In genomic region chr11:64245401-64245796, GRCh38 we compare ENCODE assay signal across 8 cellular contexts. TPM values are rescaled to one million over a fixed set of nuclear protein-coding genes. Genes with fewer than 3 reads are reported as not detected.
DNase-seq lines count a peak whose midpoint lies in the region; ATAC-seq and TF ChIP-seq lines count a peak whose summit lies in the region.

No MANE protein-coding gene starts in this region.

- peak overlapping the region; percentile 79 for H3K14ac ChIP-seq in neuronal stem cell (ENCODE audit: low read length)

- H2AFZ ChIP-seq in neuronal stem cell (ENCODE audit: low read length), result no peak overlapping the region

- peak overlapping the region; percentile 83 for H3K4me3 Mint-ChIP-seq in activated CD8-positive, alpha-beta memory T cell treated with anti-CD3 and anti-CD28 coated beads, Interleukin-2, amount 10 ng/mL, durations not matched to agents 7 days and 5 days

- no peak overlapping the region for H4K91ac ChIP-seq in neuronal stem cell (ENCODE audit: low read depth, low read length, poor library complexity)

- TF ChIP-seq CTCF in WI38 (IDR thresholded peaks at IDR 0.05; ENCODE audit: low read depth, low read length) (no peak), esophagus squamous epithelium (IDR thresholded peaks at IDR 0.05) (no peak)

- no peak for ATAC-seq in activated CD8-positive, alpha-beta memory T cell treated with anti-CD3 and anti-CD28 coated beads, Interleukin-2, amount 10 ng/mL, durations not matched to agents 7 days and 5 days
- ATAC-seq in GM18858 (IDR thresholded peaks at IDR 0.05; ENCODE audit: unreplicated experiment) (no peak), HG02642 (IDR thresholded peaks at IDR 0.05; ENCODE audit: poor library complexity, unreplicated experiment) (no peak)

- H3K27ac Mint-ChIP-seq in activated CD8-positive, alpha-beta memory T cell treated with anti-CD3 and anti-CD28 coated beads, Interleukin-2, amount 10 ng/mL, durations not matched to agents 7 days and 5 days, result peak overlapping the region; percentile 90

- H3K23ac ChIP-seq in neuronal stem cell (ENCODE audit: low read depth, low read length, poor library complexity), result peak overlapping the region; percentile 96

- H3K27me3 Mint-ChIP-seq in activated CD8-positive, alpha-beta memory T cell treated with anti-CD3 and anti-CD28 coated beads, Interleukin-2, amount 10 ng/mL, durations not matched to agents 7 days and 5 days, result no peaks in the 10 kb centered on the region

- no peak overlapping the region for H2BK15ac ChIP-seq in neuronal stem cell (ENCODE audit: low read length)

- no peaks in the 10 kb centered on the region for H3K36me3 Mint-ChIP-seq in activated CD8-positive, alpha-beta memory T cell treated with anti-CD3 and anti-CD28 coated beads, Interleukin-2, amount 10 ng/mL, durations not matched to agents 7 days and 5 days

- H3K27ac ChIP-seq in esophagus squamous epithelium, result peak overlapping the region; percentile 89 to 100 (median 92)
- H3K27ac ChIP-seq in neuronal stem cell (replicated peaks; ENCODE audit: low read length), result no peak overlapping the region

- peak overlapping the region; percentile 98 for H2AK5ac ChIP-seq in neuronal stem cell (ENCODE audit: low read depth, low read length)

- H3K9me3 ChIP-seq in esophagus squamous epithelium, result no peaks in the 10 kb centered on the region
- H3K9me3 ChIP-seq in neuronal stem cell (replicated peaks in 1 of 2; ENCODE audit: control insufficient read depth in 2 of 2, insufficient read depth in 1 of 2, low read depth in 1 of 2, low read length in 2 of 2), result no peaks in the 10 kb centered on the region

- peak overlapping the region; percentile 84 for H3K4me2 ChIP-seq in neuronal stem cell (ENCODE audit: insufficient read depth, low read length, poor library complexity, severe bottlenecking)

- peak overlapping the region; percentile 92 for H3K18ac ChIP-seq in neuronal stem cell (ENCODE audit: low read length)

- H3K27me3 ChIP-seq in esophagus squamous epithelium, result no peaks in the 10 kb centered on the region
- H3K27me3 ChIP-seq in neuronal stem cell (ENCODE audit: control insufficient read depth in 3 of 3, insufficient read depth in 3 of 3, low read depth in 1 of 3, low read length in 3 of 3), result no peaks in the 10 kb centered on the region

- intact Hi-C loops in esophagus squamous epithelium (cut with DNase I), result no loop called here

- H3K9ac ChIP-seq in neuronal stem cell (ENCODE audit: low read depth, low read length, poor library complexity), result peak overlapping the region; percentile 95

- H3K36me3 ChIP-seq in esophagus squamous epithelium, result peaks cover 0 to 26% (median 0%) of the 10 kb centered on the region in 3 donors
- peaks cover 11 to 19% of the 10 kb centered on the region in 2 donors for H3K36me3 ChIP-seq in neuronal stem cell (replicated peaks in 1 of 2; ENCODE audit: control insufficient read depth in 2 of 2, insufficient read depth in 2 of 2, low read length in 2 of 2)

- TF ChIP-seq POLR2A in esophagus squamous epithelium (IDR thresholded peaks at IDR 0.05), result no peak

- H2BK12ac ChIP-seq in neuronal stem cell (ENCODE audit: low read length), result peak overlapping the region; percentile 97

- H3K9me3 Mint-ChIP-seq in activated CD8-positive, alpha-beta memory T cell treated with anti-CD3 and anti-CD28 coated beads, Interleukin-2, amount 10 ng/mL, durations not matched to agents 7 days and 5 days (ENCODE audit: low read depth), result no peaks in the 10 kb centered on the region

- no CpG with 5 or more reads among the region's 6 CpGs for whole genome bisulfite sequencing in esophagus squamous epithelium, 2 donors
- WGBS in neuronal stem cell (ENCODE audit: extremely low coverage in 2 of 2, insufficient read length in 2 of 2, insufficient replicate concordance in 1 of 2), 2 donors, result no CpG with 5 or more reads among the region's 6 CpGs

- H3K4me3 ChIP-seq in WI38 (ENCODE audit: low read depth, low read length) (peak overlapping the region; percentile 91), esophagus squamous epithelium (peak overlapping the region; percentile 46 to 88 (median 83)), neuronal stem cell (ENCODE audit: low read length in 2 of 2) (peak overlapping the region; percentile 70 to 94)

- peak overlapping the region; percentile 76 for H2BK5ac ChIP-seq in neuronal stem cell (ENCODE audit: low read length)

- peaks cover 21% of the 10 kb centered on the region for H3K79me1 ChIP-seq in neuronal stem cell (ENCODE audit: low read depth, low read length)

- peak; percentile 66 for DNase-seq in activated CD8-positive, alpha-beta memory T cell treated with anti-CD3 and anti-CD28 coated beads, Interleukin-2, amount 10 ng/mL, durations not matched to agents 7 days and 5 days
- no peak for DNase-seq in activated CD8-positive, alpha-beta memory T cell treated with anti-CD3 and anti-CD28 coated beads for 24 hours
- no peak for DNase-seq in esophagus squamous epithelium (lab: John Stamatoyannopoulos, UW)
- DNase-seq in neuronal stem cell (ENCODE audit: low spot score), result no peak
- DNase-seq in ecto neural progenitor cell (ENCODE audit: low spot score), result no peak

- peaks cover 36% of the 10 kb centered on the region for H3K4me1 Mint-ChIP-seq in activated CD8-positive, alpha-beta memory T cell treated with anti-CD3 and anti-CD28 coated beads, Interleukin-2, amount 10 ng/mL, durations not matched to agents 7 days and 5 days

- H3K4ac ChIP-seq in neuronal stem cell (ENCODE audit: low read length), result no peak overlapping the region

- H4K8ac ChIP-seq in neuronal stem cell (ENCODE audit: low read depth, low read length), result peak overlapping the region; percentile 86

- peak overlapping the region; percentile 52 for H2BK120ac ChIP-seq in neuronal stem cell (ENCODE audit: low read depth, low read length)

- CTCF ChIA-PET in activated CD8-positive, alpha-beta memory T cell treated with anti-CD3 and anti-CD28 coated beads, Interleukin-2, amount 10 ng/mL, durations not matched to agents 7 days and 5 days (lab: Charles Lee), result interaction anchor here (0.9 to 12.3 kb wide), 14 partner anchors 14 to 246 kb away, joined by 3 to 146 read pairs (median 7); partner anchors contain the start of genes BAD, CATSPERZ, DNAJC4 and ESRRA

- H3K4me1 ChIP-seq in esophagus squamous epithelium (peaks cover 43 to 73% (median 54%) of the 10 kb centered on the region in 3 donors), neuronal stem cell (ENCODE audit: control insufficient read depth in 2 of 2, insufficient read depth in 1 of 2, low read depth in 1 of 2, low read length in 2 of 2) (peaks cover 21 to 37% of the 10 kb centered on the region in 2 donors)

RNA-seq across cellular contexts. Expression of gene PPP1R14B, which starts 1.3 kb away (rescaled TPM):
- total RNA-seq in activated CD8-positive, alpha-beta memory T cell treated with anti-CD3 and anti-CD28 coated beads, Interleukin-2, amount 10 ng/mL, durations not matched to agents 7 days and 5 days, result 100 to 1,000 TPM; 142 to 177 TPM
- 100 to 1,000 TPM; 137 to 279 (median 203) TPM for total RNA-seq in esophagus squamous epithelium
- 292 TPM for polyA plus RNA-seq in neuronal stem cell (2013, experiment 1 of 2)
- polyA plus RNA-seq in neuronal stem cell (2013, experiment 2 of 2), result 280 TPM

RNA-seq across cellular contexts. Expression of gene FKBP2, which starts 4.5 kb away (rescaled TPM):
- total RNA-seq in activated CD8-positive, alpha-beta memory T cell treated with anti-CD3 and anti-CD28 coated beads, Interleukin-2, amount 10 ng/mL, durations not matched to agents 7 days and 5 days, result 10 to 100 TPM; 23.4 to 23.9 TPM
- 10 to 100 TPM; 50.7 to 89.6 (median 56.0) TPM for total RNA-seq in esophagus squamous epithelium
- 36.4 TPM for polyA plus RNA-seq in neuronal stem cell (2013, experiment 1 of 2)
- 40.7 TPM for polyA plus RNA-seq in neuronal stem cell (2013, experiment 2 of 2)

RNA-seq across cellular contexts. Expression of gene PLCB3, which starts 5.9 kb away (rescaled TPM):
- 10 to 100 TPM; 18.1 to 20.4 TPM for total RNA-seq in activated CD8-positive, alpha-beta memory T cell treated with anti-CD3 and anti-CD28 coated beads, Interleukin-2, amount 10 ng/mL, durations not matched to agents 7 days and 5 days
- 10 to 100 TPM; 29.8 to 54.5 (median 42.4) TPM for total RNA-seq in esophagus squamous epithelium
- polyA plus RNA-seq in neuronal stem cell (2013, experiment 1 of 2), result 17.0 TPM
- polyA plus RNA-seq in neuronal stem cell (2013, experiment 2 of 2), result 17.0 TPM

RNA-seq across cellular contexts. Expression of gene VEGFB, which starts 11.0 kb away (rescaled TPM):
- total RNA-seq in activated CD8-positive, alpha-beta memory T cell treated with anti-CD3 and anti-CD28 coated beads, Interleukin-2, amount 10 ng/mL, durations not matched to agents 7 days and 5 days, result 10 to 100 TPM; 53.4 to 54.8 TPM
- 10 to 100 TPM; 18.0 to 50.5 (median 30.9) TPM for total RNA-seq in esophagus squamous epithelium
- polyA plus RNA-seq in neuronal stem cell (2013, experiment 1 of 2), result 35.4 TPM
- 32.3 TPM for polyA plus RNA-seq in neuronal stem cell (2013, experiment 2 of 2)

RNA-seq across cellular contexts. Expression of gene DNAJC4, which starts 15.1 kb away (rescaled TPM):
- total RNA-seq in activated CD8-positive, alpha-beta memory T cell treated with anti-CD3 and anti-CD28 coated beads, Interleukin-2, amount 10 ng/mL, durations not matched to agents 7 days and 5 days, result 10 to 100 TPM; 29.7 to 37.0 TPM
- 10 to 100 TPM in 3 of 4 donors, 1 to 10 TPM in 1; 8.9 to 27.1 (median 16.8) TPM for total RNA-seq in esophagus squamous epithelium
- 29.4 TPM for polyA plus RNA-seq in neuronal stem cell (2013, experiment 1 of 2)
- polyA plus RNA-seq in neuronal stem cell (2013, experiment 2 of 2), result 29.4 TPM
